24 cellular contexts compared by ENCODE assay signal in the genomic region with DNA sequence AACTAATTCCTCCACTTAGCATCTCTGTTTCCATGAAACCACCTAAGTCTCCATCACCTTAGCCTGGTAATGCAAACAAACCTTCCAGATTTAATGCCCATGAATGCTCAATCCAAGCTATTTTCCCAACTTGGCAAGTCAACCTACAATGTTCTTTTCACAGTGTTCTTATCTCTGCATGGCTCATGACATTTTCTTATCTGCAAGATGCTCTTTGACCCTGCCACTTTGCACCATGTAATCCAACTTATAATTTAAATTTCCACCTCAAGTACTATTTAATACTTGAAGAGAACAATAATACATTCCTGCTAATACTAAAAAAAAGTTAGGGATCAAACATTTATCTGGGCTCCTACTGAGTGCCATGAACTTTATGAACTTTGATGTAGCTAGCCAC.
"Had no signal": no experiment of that assay in that cellular context is flagged by ENCODE, and none has a peak within 500 bp of the region (broad histone marks: within the 10 kb centered on the region; RNA-seq: fewer than 3 reads in every experiment).

No MANE protein-coding gene starts in this region.

- FAIRE-seq: endometrium, islet of Langerhans, keratinocyte had no signal

- H3K9me3 ChIP-seq: colonic mucosa, esophagus squamous epithelium, gastrocnemius medialis, heart right ventricle, left ventricle myocardium inferior, lower lobe of right lung, mucosa of descending colon had no signal

- H3K4me3 ChIP-seq: colonic mucosa, esophagus squamous epithelium, gastrocnemius medialis, heart right ventricle, left ventricle myocardium inferior, lower lobe of right lung, mucosa of descending colon had no signal

- ATAC-seq: effector memory CD8-positive, alpha-beta T cell; esophagus mucosa; gastrocnemius medialis; heart right ventricle; left cardiac atrium; lower lobe of right lung; mucosa of descending colon had no signal

- DNase-seq: colonic mucosa; cortex of kidney; effector CD8-positive, alpha-beta T cell; effector memory CD8-positive, alpha-beta T cell; endodermal cell; erythroblast; esophagus squamous epithelium; foreskin fibroblast; gastrocnemius medialis; glutamatergic neuron; head of caudate nucleus; heart right ventricle; hippocampal formation; left cardiac atrium; left ventricle myocardium inferior; lower lobe of right lung; mesenchymal stem cell; mucosa of descending colon; naive B cell had no signal

- H3K36me3 ChIP-seq: colonic mucosa, esophagus squamous epithelium, gastrocnemius medialis, heart right ventricle, left ventricle myocardium inferior, lower lobe of right lung had no signal

- H3K27me3 ChIP-seq: colonic mucosa, esophagus squamous epithelium, gastrocnemius medialis, heart right ventricle had no signal

- H3K27ac ChIP-seq: colonic mucosa, epithelial cell of prostate, esophagus squamous epithelium, gastrocnemius medialis, heart right ventricle, left ventricle myocardium inferior, lower lobe of right lung had no signal

- H3K4me1 ChIP-seq: colonic mucosa, esophagus squamous epithelium, gastrocnemius medialis, heart right ventricle, left ventricle myocardium inferior, lower lobe of right lung had no signal
